ENCODE assay signal across 19 cellular contexts in genomic region chr11:46658259-46658658, GRCh38. TPM values are rescaled to one million over a fixed set of nuclear protein-coding genes. Genes with fewer than 3 reads are reported as not detected.
DNase-seq lines count a peak whose midpoint lies in the region; ATAC-seq and TF ChIP-seq lines count a peak whose summit lies in the region.
"Had no signal": no experiment of that assay in that cellular context is flagged by ENCODE, and none has a peak within 500 bp of the region (broad histone marks: within the 10 kb centered on the region; RNA-seq: fewer than 3 reads in every experiment).

No MANE protein-coding gene starts in this region.

- no peak overlapping the region for H2AFZ ChIP-seq in ACC112 (ENCODE audit: low read length, unreplicated experiment)
- H2AFZ ChIP-seq in PC-9, result no peak overlapping the region

- no peak overlapping the region for H3K4me3 Mint-ChIP-seq in dendritic cell treated with granulocyte-macrophage colony-stimulating factor and Interleukin-4, amounts not matched to agents 40 ng/mL and 50 ng/mL, for 4 days
- H3K4me3 Mint-ChIP-seq: activated CD4-positive, alpha-beta T cell treated with anti-CD3 and anti-CD28 coated beads, Interleukin-2, amount 10 ng/mL, durations not matched to agents 24 days and 14 days; B cell; IgD-negative memory B cell; nephron had no signal

- H3K36me3 ChIP-seq in ACC112 (ENCODE audit: insufficient read depth, low read length) (peaks cover 37% of the 10 kb centered on the region), PC-9 (ENCODE audit: low read depth) (peaks cover 38% of the 10 kb centered on the region)

- intact Hi-C loops in dendritic cell treated with granulocyte-macrophage colony-stimulating factor and Interleukin-4, amounts not matched to agents 40 ng/mL and 50 ng/mL, for 4 days (cut with micrococcal nuclease), result no loop called here
- intact Hi-C loops in PC-9 (cut with micrococcal nuclease; ENCODE audit: unreplicated experiment), result no loop called here

- CTCF ChIA-PET in PC-9 (lab: Charles Lee), result no interaction called here

- H3K9me2 ChIP-seq in PC-9 (ENCODE audit: insufficient read depth), result no peaks in the 10 kb centered on the region

- peaks cover 99% of the 10 kb centered on the region for H3K36me3 Mint-ChIP-seq in dendritic cell treated with granulocyte-macrophage colony-stimulating factor and Interleukin-4, amounts not matched to agents 40 ng/mL and 50 ng/mL, for 4 days (ENCODE audit: low read depth)

- no peaks in the 10 kb centered on the region for H3K9me3 Mint-ChIP-seq in dendritic cell treated with granulocyte-macrophage colony-stimulating factor and Interleukin-4, amounts not matched to agents 40 ng/mL and 50 ng/mL, for 4 days
- H3K9me3 Mint-ChIP-seq: activated CD4-positive, alpha-beta T cell treated with anti-CD3 and anti-CD28 coated beads, Interleukin-2, amount 10 ng/mL, durations not matched to agents 24 days and 14 days; IgD-negative memory B cell; nephron had no signal

- peak in 1 of 2 experiments; percentile 42 for DNase-seq in HL-60 (ENCODE audit: low read depth in 1 of 2, low spot score in 1 of 2)
- peak; percentile 62 for DNase-seq in myocyte (ENCODE audit: low read depth)
- DNase-seq in NCI-H510A treated with DMSO at 0.1 percent for 48 hours (lab: John Stamatoyannopoulos, UW), result no peak
- no peak for DNase-seq in T-helper 9 cell
- DNase-seq in PC-9, result no peak
- DNase-seq: activated CD4-positive, alpha-beta T cell treated with anti-CD3 and anti-CD28 coated beads, Interleukin-2, amount 10 ng/mL, durations not matched to agents 24 days and 14 days; cerebellar nuclear complex; DND-41; foreskin keratinocyte; kidney; NCI-H2081 treated with DMSO at 0.1 percent for 48 hours; SW 1271 had no signal

- no TSS peak for BruUV-seq in PC-9 (replicated peaks; lab: Mats Ljungman, UMichigan)

- TF ChIP-seq CTCF in HL-60 (IDR thresholded peaks at IDR 0.05; ENCODE audit: insufficient read depth, low read length) (no peak), PC-9 (conservative IDR thresholded peaks at IDR 0.05) (no peak)

- H3K79me2 ChIP-seq in ACC112 (ENCODE audit: control insufficient read depth, insufficient read depth, low read length, unreplicated experiment) (no peaks in the 10 kb centered on the region), PC-9 (ENCODE audit: low read depth) (no peaks in the 10 kb centered on the region)

- ATAC-seq in GM19463 (IDR thresholded peaks at IDR 0.05; ENCODE audit: unreplicated experiment), result no peak
- ATAC-seq: foreskin keratinocyte had no signal

- H3K4me1 ChIP-seq in ACC112 (ENCODE audit: control insufficient read depth, insufficient read depth, low read length, unreplicated experiment) (peaks cover 7% of the 10 kb centered on the region), PC-9 (replicated peaks; ENCODE audit: insufficient read depth) (no peaks in the 10 kb centered on the region)
- H3K4me1 ChIP-seq: foreskin keratinocyte, HAP-1 had no signal

- H3K4me1 Mint-ChIP-seq in dendritic cell treated with granulocyte-macrophage colony-stimulating factor and Interleukin-4, amounts not matched to agents 40 ng/mL and 50 ng/mL, for 4 days (ENCODE audit: low read depth), result peaks cover 12% of the 10 kb centered on the region
- H3K4me1 Mint-ChIP-seq: activated CD4-positive, alpha-beta T cell treated with anti-CD3 and anti-CD28 coated beads, Interleukin-2, amount 10 ng/mL, durations not matched to agents 24 days and 14 days; B cell; IgD-negative memory B cell; nephron had no signal

- no peak overlapping the region for H3K4me2 ChIP-seq in PC-9

- peak overlapping the region; percentile 58 for H3K27ac Mint-ChIP-seq in dendritic cell treated with granulocyte-macrophage colony-stimulating factor and Interleukin-4, amounts not matched to agents 40 ng/mL and 50 ng/mL, for 4 days
- H3K27ac Mint-ChIP-seq: activated CD4-positive, alpha-beta T cell treated with anti-CD3 and anti-CD28 coated beads, Interleukin-2, amount 10 ng/mL, durations not matched to agents 24 days and 14 days; B cell; IgD-negative memory B cell; nephron had no signal

- POLR2A ChIA-PET in PC-9 (lab: Charles Lee; ENCODE audit: unreplicated experiment), result interaction anchor here (0.7 kb wide), 1 partner anchor 16 kb away, joined by 3 read pairs; no protein-coding TSS in a partner anchor

- H3K27me3 ChIP-seq in ACC112 (ENCODE audit: insufficient read depth, low read length), result no peaks in the 10 kb centered on the region
- H3K27me3 ChIP-seq in HL-60 (ENCODE audit: insufficient read depth, poor library complexity, severe bottlenecking), result no peaks in the 10 kb centered on the region
- no peaks in the 10 kb centered on the region for H3K27me3 ChIP-seq in PC-9 (ENCODE audit: insufficient read depth, low read depth)
- H3K27me3 ChIP-seq: foreskin keratinocyte had no signal

- H3K9me3 ChIP-seq in PC-9 (ENCODE audit: insufficient read depth, low read depth), result no peaks in the 10 kb centered on the region
- H3K9me3 ChIP-seq: HAP-1 had no signal

- no peaks in the 10 kb centered on the region for H3K27me3 Mint-ChIP-seq in dendritic cell treated with granulocyte-macrophage colony-stimulating factor and Interleukin-4, amounts not matched to agents 40 ng/mL and 50 ng/mL, for 4 days
- H3K27me3 Mint-ChIP-seq: activated CD4-positive, alpha-beta T cell treated with anti-CD3 and anti-CD28 coated beads, Interleukin-2, amount 10 ng/mL, durations not matched to agents 24 days and 14 days; B cell; IgD-negative memory B cell had no signal

- H3K27ac ChIP-seq in ACC112 (ENCODE audit: low read depth, low read length), result peak overlapping the region; percentile 70
- H3K27ac ChIP-seq in HL-60 (replicated peaks), result peak overlapping the region; percentile 92
- H3K27ac ChIP-seq in PC-9, result no peak overlapping the region
- H3K27ac ChIP-seq: foreskin keratinocyte had no signal

- H4K20me1 ChIP-seq in PC-9 (ENCODE audit: insufficient read depth), result no peaks in the 10 kb centered on the region

- H3K4me3 ChIP-seq in ACC112 (ENCODE audit: low read depth, low read length) (no peak overlapping the region), HL-60 (replicated peaks; ENCODE audit: insufficient read depth, low read length) (no peak overlapping the region), PC-9 (no peak overlapping the region)
- H3K4me3 ChIP-seq: HAP-1 had no signal

- H3F3A ChIP-seq in PC-9 (ENCODE audit: insufficient read depth, low read depth), result peaks cover 6% of the 10 kb centered on the region; the same call in 1 of the 2 replicates

RNA-seq across cellular contexts. Expression of gene ATG13, which starts 40.9 kb away (rescaled TPM):
- total RNA-seq in myocyte, result 61.4 and 68.2 TPM in 2 replicates
- 56.4 TPM for polyA plus RNA-seq in myocyte (2012)
- total RNA-seq in PC-9 (2021), result 109 TPM in 2 replicates

RNA-seq across cellular contexts. Expression of gene HARBI1, which starts 41.2 kb away (rescaled TPM):
- total RNA-seq in myocyte (2.7 and 4.3 TPM in 2 replicates), PC-9 (2021) (6.6 and 8.0 TPM in 2 replicates)
- 4.9 TPM for polyA plus RNA-seq in myocyte (2012)

RNA-seq across cellular contexts. Expression of gene ARHGAP1, which starts 42.2 kb away (rescaled TPM):
- total RNA-seq in myocyte (27.3 and 31.0 TPM in 2 replicates), PC-9 (2021) (60.3 and 64.2 TPM in 2 replicates)
- polyA plus RNA-seq in myocyte (2012), result 84.4 TPM

RNA-seq across cellular contexts. Expression of gene ZNF408, which starts 42.6 kb away (rescaled TPM):
- total RNA-seq in myocyte (8.8 and 10.3 TPM in 2 replicates), PC-9 (2021) (13.8 and 16.2 TPM in 2 replicates)
- polyA plus RNA-seq in myocyte (2012), result 9.1 TPM
